In the genomic region with DNA sequence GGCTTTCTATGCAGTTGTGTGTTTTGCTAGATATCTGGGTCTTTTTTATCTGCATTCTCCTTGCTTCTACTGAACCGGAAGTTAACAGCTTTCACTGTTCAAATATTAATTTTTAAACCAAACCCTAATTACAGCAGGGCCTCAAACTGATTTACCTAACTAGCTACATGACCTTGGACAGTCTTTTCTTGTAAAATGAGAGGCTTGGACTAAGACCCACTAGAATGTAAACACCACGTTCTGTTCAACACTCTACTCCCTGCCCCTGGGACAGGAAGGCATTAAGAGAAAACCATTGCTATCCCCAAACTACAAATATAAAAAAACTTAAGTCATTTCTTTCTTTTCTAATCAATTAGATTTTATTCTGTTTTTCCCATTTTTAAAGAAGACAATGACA, we compare ENCODE assay signal across 1 cellular context.
TF ChIP-seq lines count a peak whose summit lies in the region.

No MANE protein-coding gene starts in this region.

TF ChIP-seq in HepG2, 621 proteins besides CTCF, POLR2A, EP300 and RAD21 (continued from another document and continues in another):
- TF ChIP-seq, protein P1, sequence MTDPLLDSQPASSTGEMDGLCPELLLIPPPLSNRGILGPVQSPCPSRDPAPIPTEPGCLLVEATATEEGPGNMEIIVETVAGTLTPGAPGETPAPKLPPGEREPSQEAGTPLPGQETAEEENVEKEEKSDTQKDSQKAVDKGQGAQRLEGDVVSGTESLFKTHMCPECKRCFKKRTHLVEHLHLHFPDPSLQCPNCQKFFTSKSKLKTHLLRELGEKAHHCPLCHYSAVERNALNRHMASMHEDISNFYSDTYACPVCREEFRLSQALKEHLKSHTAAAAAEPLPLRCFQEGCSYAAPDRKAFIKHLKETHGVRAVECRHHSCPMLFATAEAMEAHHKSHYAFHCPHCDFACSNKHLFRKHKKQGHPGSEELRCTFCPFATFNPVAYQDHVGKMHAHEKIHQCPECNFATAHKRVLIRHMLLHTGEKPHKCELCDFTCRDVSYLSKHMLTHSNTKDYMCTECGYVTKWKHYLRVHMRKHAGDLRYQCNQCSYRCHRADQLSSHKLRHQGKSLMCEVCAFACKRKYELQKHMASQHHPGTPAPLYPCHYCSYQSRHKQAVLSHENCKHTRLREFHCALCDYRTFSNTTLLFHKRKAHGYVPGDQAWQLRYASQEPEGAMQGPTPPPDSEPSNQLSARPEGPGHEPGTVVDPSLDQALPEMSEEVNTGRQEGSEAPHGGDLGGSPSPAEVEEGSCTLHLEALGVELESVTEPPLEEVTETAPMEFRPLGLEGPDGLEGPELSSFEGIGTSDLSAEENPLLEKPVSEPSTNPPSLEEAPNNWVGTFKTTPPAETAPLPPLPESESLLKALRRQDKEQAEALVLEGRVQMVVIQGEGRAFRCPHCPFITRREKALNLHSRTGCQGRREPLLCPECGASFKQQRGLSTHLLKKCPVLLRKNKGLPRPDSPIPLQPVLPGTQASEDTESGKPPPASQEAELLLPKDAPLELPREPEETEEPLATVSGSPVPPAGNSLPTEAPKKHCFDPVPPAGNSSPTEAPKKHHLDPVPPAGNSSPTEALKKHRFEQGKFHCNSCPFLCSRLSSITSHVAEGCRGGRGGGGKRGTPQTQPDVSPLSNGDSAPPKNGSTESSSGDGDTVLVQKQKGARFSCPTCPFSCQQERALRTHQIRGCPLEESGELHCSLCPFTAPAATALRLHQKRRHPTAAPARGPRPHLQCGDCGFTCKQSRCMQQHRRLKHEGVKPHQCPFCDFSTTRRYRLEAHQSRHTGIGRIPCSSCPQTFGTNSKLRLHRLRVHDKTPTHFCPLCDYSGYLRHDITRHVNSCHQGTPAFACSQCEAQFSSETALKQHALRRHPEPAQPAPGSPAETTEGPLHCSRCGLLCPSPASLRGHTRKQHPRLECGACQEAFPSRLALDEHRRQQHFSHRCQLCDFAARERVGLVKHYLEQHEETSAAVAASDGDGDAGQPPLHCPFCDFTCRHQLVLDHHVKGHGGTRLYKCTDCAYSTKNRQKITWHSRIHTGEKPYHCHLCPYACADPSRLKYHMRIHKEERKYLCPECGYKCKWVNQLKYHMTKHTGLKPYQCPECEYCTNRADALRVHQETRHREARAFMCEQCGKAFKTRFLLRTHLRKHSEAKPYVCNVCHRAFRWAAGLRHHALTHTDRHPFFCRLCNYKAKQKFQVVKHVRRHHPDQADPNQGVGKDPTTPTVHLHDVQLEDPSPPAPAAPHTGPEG (CRISPR knock-in tag; IDR thresholded peaks at IDR 0.05), result no peak
- 0 out of 2 replicates have a peak, but pooled peaks have one; percentile 20 for TF ChIP-seq GABPB1 (CRISPR knock-in tag; IDR thresholded peaks at IDR 0.05)
- TF ChIP-seq, protein P2, sequence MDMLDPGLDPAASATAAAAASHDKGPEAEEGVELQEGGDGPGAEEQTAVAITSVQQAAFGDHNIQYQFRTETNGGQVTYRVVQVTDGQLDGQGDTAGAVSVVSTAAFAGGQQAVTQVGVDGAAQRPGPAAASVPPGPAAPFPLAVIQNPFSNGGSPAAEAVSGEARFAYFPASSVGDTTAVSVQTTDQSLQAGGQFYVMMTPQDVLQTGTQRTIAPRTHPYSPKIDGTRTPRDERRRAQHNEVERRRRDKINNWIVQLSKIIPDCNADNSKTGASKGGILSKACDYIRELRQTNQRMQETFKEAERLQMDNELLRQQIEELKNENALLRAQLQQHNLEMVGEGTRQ (IDR thresholded peaks at IDR 0.05; ENCODE audit: low read depth, low read length), result no peak
- TF ChIP-seq, protein P2 (CRISPR knock-in tag; IDR thresholded peaks at IDR 0.05; ENCODE audit: borderline replicate concordance), result no peak
- TF ChIP-seq, protein P3, sequence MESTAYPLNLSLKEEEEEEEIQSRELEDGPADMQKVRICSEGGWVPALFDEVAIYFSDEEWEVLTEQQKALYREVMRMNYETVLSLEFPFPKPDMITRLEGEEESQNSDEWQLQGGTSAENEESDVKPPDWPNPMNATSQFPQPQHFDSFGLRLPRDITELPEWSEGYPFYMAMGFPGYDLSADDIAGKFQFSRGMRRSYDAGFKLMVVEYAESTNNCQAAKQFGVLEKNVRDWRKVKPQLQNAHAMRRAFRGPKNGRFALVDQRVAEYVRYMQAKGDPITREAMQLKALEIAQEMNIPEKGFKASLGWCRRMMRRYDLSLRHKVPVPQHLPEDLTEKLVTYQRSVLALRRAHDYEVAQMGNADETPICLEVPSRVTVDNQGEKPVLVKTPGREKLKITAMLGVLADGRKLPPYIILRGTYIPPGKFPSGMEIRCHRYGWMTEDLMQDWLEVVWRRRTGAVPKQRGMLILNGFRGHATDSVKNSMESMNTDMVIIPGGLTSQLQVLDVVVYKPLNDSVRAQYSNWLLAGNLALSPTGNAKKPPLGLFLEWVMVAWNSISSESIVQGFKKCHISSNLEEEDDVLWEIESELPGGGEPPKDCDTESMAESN (CRISPR knock-in tag; conservative IDR thresholded peaks at IDR 0.05), result no peak
- TF ChIP-seq FOXA1 (IDR thresholded peaks at IDR 0.05), result no peak
- peak; percentile 75 for TF ChIP-seq FOXA1 (CRISPR knock-in tag; IDR thresholded peaks at IDR 0.05)
- no peak for TF ChIP-seq ZBTB1 (CRISPR knock-in tag; IDR thresholded peaks at IDR 0.05; ENCODE audit: borderline replicate concordance)
- TF ChIP-seq SNAI1 (CRISPR knock-in tag; IDR thresholded peaks at IDR 0.05; ENCODE audit: borderline replicate concordance), result no peak
- TF ChIP-seq ZNF530 (CRISPR knock-in tag; IDR thresholded peaks at IDR 0.05; ENCODE audit: low read depth), result no peak
- no peak for TF ChIP-seq SRF (IDR thresholded peaks at IDR 0.05; ENCODE audit: low read depth, low read length)
- TF ChIP-seq ZNF841 (CRISPR knock-in tag; IDR thresholded peaks at IDR 0.05; ENCODE audit: borderline replicate concordance), result no peak
- TF ChIP-seq, protein P4, sequence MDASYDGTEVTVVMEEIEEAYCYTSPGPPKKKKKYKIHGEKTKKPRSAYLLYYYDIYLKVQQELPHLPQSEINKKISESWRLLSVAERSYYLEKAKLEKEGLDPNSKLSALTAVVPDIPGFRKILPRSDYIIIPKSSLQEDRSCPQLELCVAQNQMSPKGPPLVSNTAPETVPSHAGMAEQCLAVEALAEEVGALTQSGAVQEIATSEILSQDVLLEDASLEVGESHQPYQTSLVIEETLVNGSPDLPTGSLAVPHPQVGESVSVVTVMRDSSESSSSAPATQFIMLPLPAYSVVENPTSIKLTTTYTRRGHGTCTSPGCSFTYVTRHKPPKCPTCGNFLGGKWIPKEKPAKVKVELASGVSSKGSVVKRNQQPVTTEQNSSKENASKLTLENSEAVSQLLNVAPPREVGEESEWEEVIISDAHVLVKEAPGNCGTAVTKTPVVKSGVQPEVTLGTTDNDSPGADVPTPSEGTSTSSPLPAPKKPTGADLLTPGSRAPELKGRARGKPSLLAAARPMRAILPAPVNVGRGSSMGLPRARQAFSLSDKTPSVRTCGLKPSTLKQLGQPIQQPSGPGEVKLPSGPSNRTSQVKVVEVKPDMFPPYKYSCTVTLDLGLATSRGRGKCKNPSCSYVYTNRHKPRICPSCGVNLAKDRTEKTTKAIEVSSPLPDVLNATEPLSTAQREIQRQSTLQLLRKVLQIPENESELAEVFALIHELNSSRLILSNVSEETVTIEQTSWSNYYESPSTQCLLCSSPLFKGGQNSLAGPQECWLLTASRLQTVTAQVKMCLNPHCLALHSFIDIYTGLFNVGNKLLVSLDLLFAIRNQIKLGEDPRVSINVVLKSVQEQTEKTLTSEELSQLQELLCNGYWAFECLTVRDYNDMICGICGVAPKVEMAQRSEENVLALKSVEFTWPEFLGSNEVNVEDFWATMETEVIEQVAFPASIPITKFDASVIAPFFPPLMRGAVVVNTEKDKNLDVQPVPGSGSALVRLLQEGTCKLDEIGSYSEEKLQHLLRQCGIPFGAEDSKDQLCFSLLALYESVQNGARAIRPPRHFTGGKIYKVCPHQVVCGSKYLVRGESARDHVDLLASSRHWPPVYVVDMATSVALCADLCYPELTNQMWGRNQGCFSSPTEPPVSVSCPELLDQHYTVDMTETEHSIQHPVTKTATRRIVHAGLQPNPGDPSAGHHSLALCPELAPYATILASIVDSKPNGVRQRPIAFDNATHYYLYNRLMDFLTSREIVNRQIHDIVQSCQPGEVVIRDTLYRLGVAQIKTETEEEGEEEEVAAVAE (CRISPR knock-in tag; IDR thresholded peaks at IDR 0.05; ENCODE audit: borderline replicate concordance), result no peak
- TF ChIP-seq ZNF317 (CRISPR knock-in tag; IDR thresholded peaks at IDR 0.05), result no peak
- TF ChIP-seq, protein P5, sequence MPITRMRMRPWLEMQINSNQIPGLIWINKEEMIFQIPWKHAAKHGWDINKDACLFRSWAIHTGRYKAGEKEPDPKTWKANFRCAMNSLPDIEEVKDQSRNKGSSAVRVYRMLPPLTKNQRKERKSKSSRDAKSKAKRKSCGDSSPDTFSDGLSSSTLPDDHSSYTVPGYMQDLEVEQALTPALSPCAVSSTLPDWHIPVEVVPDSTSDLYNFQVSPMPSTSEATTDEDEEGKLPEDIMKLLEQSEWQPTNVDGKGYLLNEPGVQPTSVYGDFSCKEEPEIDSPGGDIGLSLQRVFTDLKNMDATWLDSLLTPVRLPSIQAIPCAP (CRISPR knock-in tag; IDR thresholded peaks at IDR 0.05; ENCODE audit: low read depth), result no peak
- TF ChIP-seq AGO2 (optimal IDR thresholded peaks at IDR 0.05; ENCODE audit: low read depth, low read length), result no peak
- peak; percentile 39 for TF ChIP-seq KDM6A (CRISPR knock-in tag; IDR thresholded peaks at IDR 0.05; ENCODE audit: low read depth)
- no peak for TF ChIP-seq PHB2 (IDR thresholded peaks at IDR 0.05; ENCODE audit: partially characterized antibody)
- no peak for TF ChIP-seq RBM22 (optimal IDR thresholded peaks at IDR 0.05; ENCODE audit: low read length)
- TF ChIP-seq PHF21A (CRISPR knock-in tag; IDR thresholded peaks at IDR 0.05), result peak; percentile 74
- TF ChIP-seq ZNF331 (CRISPR knock-in tag; IDR thresholded peaks at IDR 0.05), result 0 out of 2 replicates have a peak, but pooled peaks have one; percentile 33
- TF ChIP-seq, protein P6, sequence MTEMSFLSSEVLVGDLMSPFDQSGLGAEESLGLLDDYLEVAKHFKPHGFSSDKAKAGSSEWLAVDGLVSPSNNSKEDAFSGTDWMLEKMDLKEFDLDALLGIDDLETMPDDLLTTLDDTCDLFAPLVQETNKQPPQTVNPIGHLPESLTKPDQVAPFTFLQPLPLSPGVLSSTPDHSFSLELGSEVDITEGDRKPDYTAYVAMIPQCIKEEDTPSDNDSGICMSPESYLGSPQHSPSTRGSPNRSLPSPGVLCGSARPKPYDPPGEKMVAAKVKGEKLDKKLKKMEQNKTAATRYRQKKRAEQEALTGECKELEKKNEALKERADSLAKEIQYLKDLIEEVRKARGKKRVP (CRISPR knock-in tag; IDR thresholded peaks at IDR 0.05), result no peak
- TF ChIP-seq U2AF1 (optimal IDR thresholded peaks at IDR 0.05; ENCODE audit: low read depth, low read length), result no peak
- no peak for TF ChIP-seq U2AF2 (IDR thresholded peaks at IDR 0.05; ENCODE audit: low read depth, low read length)
- TF ChIP-seq HHEX (CRISPR knock-in tag; IDR thresholded peaks at IDR 0.05), result no peak
- TF ChIP-seq HNRNPK (IDR thresholded peaks at IDR 0.05; ENCODE audit: low read depth, low read length, poor library complexity, severe bottlenecking), result no peak
- 0 out of 2 replicates have a peak, but pooled peaks have one; percentile 30 for TF ChIP-seq ONECUT2 (CRISPR knock-in tag; IDR thresholded peaks at IDR 0.05)
- no peak for TF ChIP-seq MAF1 (CRISPR knock-in tag; IDR thresholded peaks at IDR 0.05; ENCODE audit: borderline replicate concordance)
- TF ChIP-seq ZC3H13 (CRISPR knock-in tag; IDR thresholded peaks at IDR 0.05), result no peak
- TF ChIP-seq, protein P7, sequence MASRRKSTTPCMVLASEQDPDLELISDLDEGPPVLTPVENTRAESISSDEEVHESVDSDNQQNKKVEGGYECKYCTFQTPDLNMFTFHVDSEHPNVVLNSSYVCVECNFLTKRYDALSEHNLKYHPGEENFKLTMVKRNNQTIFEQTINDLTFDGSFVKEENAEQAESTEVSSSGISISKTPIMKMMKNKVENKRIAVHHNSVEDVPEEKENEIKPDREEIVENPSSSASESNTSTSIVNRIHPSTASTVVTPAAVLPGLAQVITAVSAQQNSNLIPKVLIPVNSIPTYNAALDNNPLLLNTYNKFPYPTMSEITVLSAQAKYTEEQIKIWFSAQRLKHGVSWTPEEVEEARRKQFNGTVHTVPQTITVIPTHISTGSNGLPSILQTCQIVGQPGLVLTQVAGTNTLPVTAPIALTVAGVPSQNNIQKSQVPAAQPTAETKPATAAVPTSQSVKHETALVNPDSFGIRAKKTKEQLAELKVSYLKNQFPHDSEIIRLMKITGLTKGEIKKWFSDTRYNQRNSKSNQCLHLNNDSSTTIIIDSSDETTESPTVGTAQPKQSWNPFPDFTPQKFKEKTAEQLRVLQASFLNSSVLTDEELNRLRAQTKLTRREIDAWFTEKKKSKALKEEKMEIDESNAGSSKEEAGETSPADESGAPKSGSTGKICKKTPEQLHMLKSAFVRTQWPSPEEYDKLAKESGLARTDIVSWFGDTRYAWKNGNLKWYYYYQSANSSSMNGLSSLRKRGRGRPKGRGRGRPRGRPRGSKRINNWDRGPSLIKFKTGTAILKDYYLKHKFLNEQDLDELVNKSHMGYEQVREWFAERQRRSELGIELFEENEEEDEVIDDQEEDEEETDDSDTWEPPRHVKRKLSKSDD (CRISPR knock-in tag; IDR thresholded peaks at IDR 0.05; ENCODE audit: low read depth), result no peak
- no peak for TF ChIP-seq MAZ (IDR thresholded peaks at IDR 0.05; ENCODE audit: borderline replicate concordance, low read depth, low read length)
- no peak for TF ChIP-seq MAZ (CRISPR knock-in tag; IDR thresholded peaks at IDR 0.05; ENCODE audit: low read depth)
- TF ChIP-seq, protein P8, sequence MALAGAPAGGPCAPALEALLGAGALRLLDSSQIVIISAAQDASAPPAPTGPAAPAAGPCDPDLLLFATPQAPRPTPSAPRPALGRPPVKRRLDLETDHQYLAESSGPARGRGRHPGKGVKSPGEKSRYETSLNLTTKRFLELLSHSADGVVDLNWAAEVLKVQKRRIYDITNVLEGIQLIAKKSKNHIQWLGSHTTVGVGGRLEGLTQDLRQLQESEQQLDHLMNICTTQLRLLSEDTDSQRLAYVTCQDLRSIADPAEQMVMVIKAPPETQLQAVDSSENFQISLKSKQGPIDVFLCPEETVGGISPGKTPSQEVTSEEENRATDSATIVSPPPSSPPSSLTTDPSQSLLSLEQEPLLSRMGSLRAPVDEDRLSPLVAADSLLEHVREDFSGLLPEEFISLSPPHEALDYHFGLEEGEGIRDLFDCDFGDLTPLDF (CRISPR knock-in tag; IDR thresholded peaks at IDR 0.05), result no peak
- no peak for TF ChIP-seq KMT2B (CRISPR knock-in tag; IDR thresholded peaks at IDR 0.05)
- TF ChIP-seq ZNF460 (CRISPR knock-in tag; IDR thresholded peaks at IDR 0.05; ENCODE audit: borderline replicate concordance), result no peak
- TF ChIP-seq PRMT3 (CRISPR knock-in tag; IDR thresholded peaks at IDR 0.05; ENCODE audit: borderline replicate concordance, low read depth), result no peak
- no peak for TF ChIP-seq ZNF501 (CRISPR knock-in tag; IDR thresholded peaks at IDR 0.05)
